Comparison of ENCODE assay signal across 20 cellular contexts in the genomic region with DNA sequence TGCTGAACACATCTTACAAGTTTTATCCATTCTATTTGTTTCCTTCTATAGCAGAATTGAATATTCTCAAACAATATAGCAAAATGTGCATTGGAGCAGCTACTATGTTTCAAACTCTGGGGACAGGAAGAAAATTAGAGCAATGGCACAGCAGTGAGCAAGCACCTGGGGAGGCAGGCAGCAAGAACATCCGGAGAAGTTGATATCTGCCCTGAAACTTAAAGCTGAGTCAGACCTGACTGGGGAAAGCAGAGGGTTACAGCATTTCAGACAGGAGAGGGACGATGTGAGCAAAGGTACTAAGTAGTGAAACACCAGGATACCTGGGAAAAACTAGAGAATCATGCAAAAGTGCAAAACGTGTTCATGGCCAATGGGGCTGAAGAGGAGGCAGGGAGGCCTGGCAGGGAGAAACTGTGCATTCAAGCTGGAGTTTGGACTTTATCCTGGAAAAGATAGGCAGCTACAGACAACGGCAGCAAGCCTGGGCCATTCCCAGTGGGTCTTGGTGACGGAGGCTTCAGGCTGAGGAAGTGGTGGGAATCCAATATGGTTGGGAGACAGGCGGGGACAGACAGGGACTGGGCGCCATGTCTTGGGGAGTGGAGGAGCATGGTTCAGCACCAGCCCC.
DNase-seq lines count a peak whose midpoint lies in the region; ATAC-seq and TF ChIP-seq lines count a peak whose summit lies in the region.
"Had no signal": no experiment of that assay in that cellular context is flagged by ENCODE, and none has a peak within 500 bp of the region (broad histone marks: within the 10 kb centered on the region; RNA-seq: fewer than 3 reads in every experiment).

No MANE protein-coding gene starts in this region.

- POLR2A ChIA-PET in MCF 10A (lab: Yijun Ruan, JAX) = no interaction called here
- POLR2A ChIA-PET in OCI-LY7 (lab: Charles Lee) = no interaction called here

- peak overlapping the region; percentile 10; the same call in 1 of the 2 replicates for H2AFZ ChIP-seq in OCI-LY7 (ENCODE audit: low read length)

- peaks cover 8% of the 10 kb centered on the region for H3K4me1 Mint-ChIP-seq in MCF 10A (ENCODE audit: insufficient read depth, unreplicated experiment)
- H3K4me1 Mint-ChIP-seq: B cell had no signal

- H3K27ac ChIP-seq in breast epithelium (no peak overlapping the region), OCI-LY7 (ENCODE audit: low read depth, low read length, poor library complexity, severe bottlenecking) (no peak overlapping the region)
- H3K27ac ChIP-seq: 22Rv1, HL-60, RWPE1 had no signal

- no peaks in the 10 kb centered on the region for H3K79me2 ChIP-seq in OCI-LY7 (ENCODE audit: insufficient read depth, low read depth, low read length)

- no peaks in the 10 kb centered on the region for H3K27me3 Mint-ChIP-seq in MCF 10A (ENCODE audit: insufficient read depth, unreplicated experiment)

- H3K4me3 ChIP-seq in breast epithelium = no peak overlapping the region
- H3K4me3 ChIP-seq in OCI-LY7 (ENCODE audit: low read depth, low read length, poor library complexity, severe bottlenecking) = no peak overlapping the region
- H3K4me3 ChIP-seq in epithelial cell of esophagus (ENCODE audit: low read length) = no peak overlapping the region

- CTCF ChIA-PET in MCF 10A (lab: Yijun Ruan, JAX) = interaction anchor here (0.6 kb wide), 2 partner anchors 225 to 970 kb away, joined by 3 read pairs; no protein-coding TSS in a partner anchor
- CTCF ChIA-PET in OCI-LY7 (lab: Charles Lee; ENCODE audit: unreplicated experiment) = no interaction called here

- no peaks in the 10 kb centered on the region for H3K9me3 ChIP-seq in breast epithelium
- no peaks in the 10 kb centered on the region for H3K9me3 ChIP-seq in OCI-LY7 (ENCODE audit: low read length)

- H3K9me3 Mint-ChIP-seq in MCF 10A (ENCODE audit: unreplicated experiment) = no peaks in the 10 kb centered on the region

- TF ChIP-seq CTCF in MCF 10A (IDR thresholded peaks at IDR 0.05; ENCODE audit: unreplicated experiment) (no peak), breast epithelium (IDR thresholded peaks at IDR 0.05) (no peak), OCI-LY7 (conservative IDR thresholded peaks at IDR 0.05; ENCODE audit: low read length) (no peak), epithelial cell of esophagus (IDR thresholded peaks at IDR 0.05; ENCODE audit: insufficient read depth, low read depth, low read length, missing control alignments) (no peak)

- H3K4me1 ChIP-seq in breast epithelium = no peaks in the 10 kb centered on the region
- peaks cover 5% of the 10 kb centered on the region for H3K4me1 ChIP-seq in OCI-LY7 (ENCODE audit: insufficient read depth, low read length, poor library complexity, severe bottlenecking)

- H3K36me3 ChIP-seq in breast epithelium (no peaks in the 10 kb centered on the region), OCI-LY7 (ENCODE audit: insufficient read depth, low read length) (no peaks in the 10 kb centered on the region)

- H3K36me3 Mint-ChIP-seq in MCF 10A (ENCODE audit: insufficient read depth, unreplicated experiment) = no peaks in the 10 kb centered on the region

- no peaks in the 10 kb centered on the region for H3K27me3 ChIP-seq in breast epithelium

- no peak overlapping the region for H3K27ac Mint-ChIP-seq in MCF 10A (ENCODE audit: low read depth, unreplicated experiment)
- H3K27ac Mint-ChIP-seq: B cell had no signal

- ATAC-seq in left lobe of liver = no peak
- ATAC-seq: Panc1 had no signal

- BruUV-seq in MCF 10A (replicated peaks; lab: Mats Ljungman, UMichigan) = no TSS peak
- BruUV-seq in OCI-LY7 (replicated peaks; lab: Mats Ljungman, UMichigan) = no TSS peak

- no peak overlapping the region for H3K4me2 ChIP-seq in OCI-LY7 (ENCODE audit: low read length)

- TF ChIP-seq POLR2A in breast epithelium (IDR thresholded peaks at IDR 0.05) = no peak

- intact Hi-C loops in MCF 10A (cut with micrococcal nuclease) = no loop called here
- intact Hi-C loops in breast epithelium (cut with DNase I; ENCODE audit: low total_unique reads) = no loop called here
- intact Hi-C loops in OCI-LY7 (cut with micrococcal nuclease; ENCODE audit: unreplicated experiment) = no loop called here

- DNase-seq in MCF 10A (ENCODE audit: unreplicated experiment) (peak; percentile 9), breast epithelium (ENCODE audit: low spot score in 2 of 2) (no peak), OCI-LY7 (ENCODE audit: low spot score) (no peak), epithelial cell of esophagus (ENCODE audit: low read depth) (peak; percentile 22), cortex of kidney (lab: John Stamatoyannopoulos, UW) (no peak), left lobe of liver (ENCODE audit: low spot score) (no peak)
- no peak for DNase-seq in activated T-cell treated with anti-CD3 and anti-CD28 coated beads, Interleukin-2, amount 50 U/mL, for 48 hours
- DNase-seq: Calu3, DMS79 treated with DMSO at 0.1 percent for 48 hours, GF-D8, HCEC 1CT, NCI-H1694, NCI-H2029 treated with DMSO at 0.1 percent for 48 hours, NCI-H446 treated with DMSO at 0.1 percent for 48 hours, SHP77 treated with DMSO at 0.1 percent for 48 hours had no signal

- no peaks in the 10 kb centered on the region for H3K9me2 ChIP-seq in OCI-LY7 (ENCODE audit: insufficient read depth, low read length)

- H4K20me1 ChIP-seq in OCI-LY7 (ENCODE audit: insufficient read depth, low read length) = no peaks in the 10 kb centered on the region

- H3K4me3 Mint-ChIP-seq in MCF 10A (ENCODE audit: unreplicated experiment) = no peak overlapping the region
- H3K4me3 Mint-ChIP-seq: B cell had no signal

Comparison
In these comparisons a context has a peak if more than half of its experiments do, and no peak if none do; other contexts are left out.
1. DNase-seq: peak in MCF 10A (single experiment) and epithelial cell of esophagus (single experiment); none in breast epithelium (0 of 2), OCI-LY7 (single experiment), cortex of kidney (single experiment), left lobe of liver (single experiment) and activated T-cell treated with anti-CD3 and anti-CD28 coated beads, Interleukin-2, amount 50 U/mL, for 48 hours (0 of 2).